ENCODE assay signal across 1 cellular context in the genomic region with DNA sequence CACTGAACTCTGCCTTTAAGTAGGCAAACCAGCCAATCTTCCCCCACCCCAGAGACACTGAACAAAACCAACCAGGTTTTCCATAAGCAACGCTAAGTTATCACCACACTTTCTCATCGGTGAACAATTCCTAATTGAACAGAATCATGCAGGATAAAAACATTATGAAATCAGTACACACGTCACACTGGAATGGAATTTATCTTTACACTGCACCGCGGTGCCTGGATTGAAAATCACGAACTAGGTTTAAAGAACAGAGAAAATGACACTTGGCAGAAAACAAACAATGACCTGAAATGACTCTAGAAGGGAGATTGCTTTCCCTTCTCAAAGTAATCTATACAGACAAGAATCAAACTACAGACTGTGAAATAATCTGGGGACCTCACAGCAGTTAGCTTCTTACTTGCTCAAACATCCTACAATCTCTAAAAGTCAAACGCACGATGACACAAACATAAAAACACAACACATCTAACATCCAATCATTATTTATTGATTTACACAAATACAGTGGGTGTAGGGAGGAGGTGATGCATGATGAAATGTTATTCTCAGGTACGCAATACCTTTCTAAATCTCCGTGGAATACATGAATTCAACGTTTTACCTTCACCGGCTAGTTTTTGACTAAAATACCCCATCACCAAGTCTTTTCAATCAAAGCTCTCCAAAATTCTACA.
TF ChIP-seq lines count a peak whose summit lies in the region.

No MANE protein-coding gene starts in this region.

TF ChIP-seq in liver, 16 proteins besides CTCF, POLR2A, EP300 and RAD21 (continued from another document):
- TF ChIP-seq, protein P1, sequence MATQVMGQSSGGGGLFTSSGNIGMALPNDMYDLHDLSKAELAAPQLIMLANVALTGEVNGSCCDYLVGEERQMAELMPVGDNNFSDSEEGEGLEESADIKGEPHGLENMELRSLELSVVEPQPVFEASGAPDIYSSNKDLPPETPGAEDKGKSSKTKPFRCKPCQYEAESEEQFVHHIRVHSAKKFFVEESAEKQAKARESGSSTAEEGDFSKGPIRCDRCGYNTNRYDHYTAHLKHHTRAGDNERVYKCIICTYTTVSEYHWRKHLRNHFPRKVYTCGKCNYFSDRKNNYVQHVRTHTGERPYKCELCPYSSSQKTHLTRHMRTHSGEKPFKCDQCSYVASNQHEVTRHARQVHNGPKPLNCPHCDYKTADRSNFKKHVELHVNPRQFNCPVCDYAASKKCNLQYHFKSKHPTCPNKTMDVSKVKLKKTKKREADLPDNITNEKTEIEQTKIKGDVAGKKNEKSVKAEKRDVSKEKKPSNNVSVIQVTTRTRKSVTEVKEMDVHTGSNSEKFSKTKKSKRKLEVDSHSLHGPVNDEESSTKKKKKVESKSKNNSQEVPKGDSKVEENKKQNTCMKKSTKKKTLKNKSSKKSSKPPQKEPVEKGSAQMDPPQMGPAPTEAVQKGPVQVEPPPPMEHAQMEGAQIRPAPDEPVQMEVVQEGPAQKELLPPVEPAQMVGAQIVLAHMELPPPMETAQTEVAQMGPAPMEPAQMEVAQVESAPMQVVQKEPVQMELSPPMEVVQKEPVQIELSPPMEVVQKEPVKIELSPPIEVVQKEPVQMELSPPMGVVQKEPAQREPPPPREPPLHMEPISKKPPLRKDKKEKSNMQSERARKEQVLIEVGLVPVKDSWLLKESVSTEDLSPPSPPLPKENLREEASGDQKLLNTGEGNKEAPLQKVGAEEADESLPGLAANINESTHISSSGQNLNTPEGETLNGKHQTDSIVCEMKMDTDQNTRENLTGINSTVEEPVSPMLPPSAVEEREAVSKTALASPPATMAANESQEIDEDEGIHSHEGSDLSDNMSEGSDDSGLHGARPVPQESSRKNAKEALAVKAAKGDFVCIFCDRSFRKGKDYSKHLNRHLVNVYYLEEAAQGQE (IDR thresholded peaks at IDR 0.05) = no peak
- peak; percentile 7 for TF ChIP-seq HNF4G (IDR thresholded peaks at IDR 0.05)
- no peak for TF ChIP-seq GABPA (IDR thresholded peaks at IDR 0.05 in 1 of 2, conservative IDR thresholded peaks at IDR 0.05 in 1 of 2)
- peak; percentile 27 to 43 for TF ChIP-seq HNF4A (conservative IDR thresholded peaks at IDR 0.05)
